ENCODE assay signal across 24 cellular contexts in the genomic region with DNA sequence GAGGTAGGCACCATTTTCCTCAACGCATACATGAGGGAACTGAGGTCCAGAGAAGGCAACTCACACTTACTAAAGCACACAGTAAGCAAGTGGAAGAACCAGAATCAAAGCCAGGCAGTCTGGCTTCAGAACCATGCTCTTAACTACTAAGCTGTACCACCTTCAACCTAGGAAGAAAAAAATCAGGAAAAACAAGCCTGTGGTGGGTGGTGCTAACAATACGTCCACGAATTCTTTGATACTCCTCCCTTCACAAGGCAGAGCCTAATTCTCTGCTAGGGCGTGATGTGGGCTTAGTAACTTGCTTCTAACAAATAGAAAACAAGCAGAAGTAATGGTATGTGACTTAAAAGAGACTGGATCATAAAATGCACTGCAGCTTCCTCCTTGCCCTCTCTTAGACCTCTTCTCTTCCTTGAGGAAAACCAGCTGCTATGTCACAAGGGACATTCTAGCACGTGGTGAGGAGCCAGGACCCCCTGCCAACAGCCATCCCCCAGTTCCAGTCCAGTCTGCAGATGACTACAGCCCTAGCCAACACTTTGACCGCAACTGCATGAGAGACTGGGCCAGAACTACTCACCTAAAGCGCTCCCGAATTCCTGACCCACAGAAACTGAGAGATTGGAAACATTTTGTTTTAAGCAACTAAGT. TPM values are rescaled to one million over a fixed set of nuclear protein-coding genes. Genes with fewer than 3 reads are reported as not detected.
A peak's percentile ranks its signal among the peaks of the same experiment; 100 is the strongest.
DNase-seq lines count a peak whose midpoint lies in the region; ATAC-seq and TF ChIP-seq lines count a peak whose summit lies in the region.
"Had no signal": no experiment of that assay in that cellular context is flagged by ENCODE, and none has a peak within 500 bp of the region (broad histone marks: within the 10 kb centered on the region; RNA-seq: fewer than 3 reads in every experiment).

No MANE protein-coding gene starts in this region.

- no peak for TF ChIP-seq POLR2A in esophagus squamous epithelium (IDR thresholded peaks at IDR 0.05)
- no peak for TF ChIP-seq POLR2A in testis (IDR thresholded peaks at IDR 0.05)

- DNase-seq in choroid plexus epithelial cell (ENCODE audit: low read depth) (peak; percentile 57), esophagus squamous epithelium (lab: John Stamatoyannopoulos, UW) (no peak), left lung (peak in 1 of 2 donors; percentile 34), testis (peak; percentile 43), NCI-H524 (lab: John Stamatoyannopoulos, UW) (no peak)
- DNase-seq: activated CD4-positive, alpha-beta memory T cell treated with anti-CD3 and anti-CD28 coated beads, Interleukin-2, amount 10 ng/mL, durations not matched to agents 7 days and 5 days; activated effector memory CD4-positive, alpha-beta T cell treated with Interleukin-2 at 50 U/mL for 16 hours; CD8-positive, alpha-beta memory T cell; DMS153; effector CD4-positive, alpha-beta T cell; Karpas-422; mesenchymal stem cell; NCI-H1436; NCI-H446; NCI-H774; pancreas; stimulated activated CD4-positive, alpha-beta T cell treated with anti-CD3 and anti-CD28 coated beads, Interleukin-4, amount 100 ng/mL, for 4 hours had no signal

- TF ChIP-seq CTCF in choroid plexus epithelial cell (conservative IDR thresholded peaks at IDR 0.05; ENCODE audit: low read depth, low read length) (no peak), esophagus squamous epithelium (IDR thresholded peaks at IDR 0.05) (no peak), left lung (IDR thresholded peaks at IDR 0.05) (no peak), testis (IDR thresholded peaks at IDR 0.05) (no peak)

- peak overlapping the region in 3 of 4 donors; percentile 43 to 72 (median 56) for H3K27ac ChIP-seq in esophagus squamous epithelium
- no peak overlapping the region for H3K27ac ChIP-seq in left lung
- H3K27ac ChIP-seq in testis = no peak overlapping the region
- H3K27ac ChIP-seq: breast epithelium, hepatocyte, HL-60, pancreas, tibial nerve had no signal

- H3K4me3 ChIP-seq in choroid plexus epithelial cell (ENCODE audit: low read depth, low read length) (no peak overlapping the region), esophagus squamous epithelium (no peak overlapping the region), left lung (no peak overlapping the region), testis (no peak overlapping the region)
- H3K4me3 ChIP-seq: breast epithelium, hepatocyte, pancreas, tibial nerve had no signal

- peaks cover 0 to 5% (median 2%) of the 10 kb centered on the region in 3 donors for H3K9me3 ChIP-seq in esophagus squamous epithelium
- peaks cover 0 to 6% of the 10 kb centered on the region in 2 donors for H3K9me3 ChIP-seq in left lung
- no peaks in the 10 kb centered on the region for H3K9me3 ChIP-seq in testis
- H3K9me3 ChIP-seq: pancreas had no signal

- H3K27me3 ChIP-seq in esophagus squamous epithelium (no peaks in the 10 kb centered on the region), left lung (no peaks in the 10 kb centered on the region), testis (no peaks in the 10 kb centered on the region)
- H3K27me3 ChIP-seq: breast epithelium, hepatocyte, pancreas, tibial nerve had no signal

- ATAC-seq in left lung (peak; percentile 40), GM19395 (IDR thresholded peaks at IDR 0.05; ENCODE audit: unreplicated experiment) (no peak), GM19455 (IDR thresholded peaks at IDR 0.05; ENCODE audit: unreplicated experiment) (no peak), HG03196 (IDR thresholded peaks at IDR 0.05; ENCODE audit: unreplicated experiment) (no peak)

- H3K36me3 ChIP-seq in esophagus squamous epithelium (peaks cover 0 to 22% (median 8%) of the 10 kb centered on the region in 3 donors), left lung (peaks cover 0 to 25% of the 10 kb centered on the region in 2 donors), testis (ENCODE audit: low read depth, missing control alignments) (no peaks in the 10 kb centered on the region)
- H3K36me3 ChIP-seq: breast epithelium, pancreas had no signal

- peaks cover 0 to 27% (median 0%) of the 10 kb centered on the region in 3 donors for H3K4me1 ChIP-seq in esophagus squamous epithelium
- H3K4me1 ChIP-seq in left lung = no peaks in the 10 kb centered on the region
- H3K4me1 ChIP-seq in testis = peaks cover 7% of the 10 kb centered on the region
- H3K4me1 ChIP-seq: breast epithelium, pancreas had no signal

- whole genome bisulfite sequencing in esophagus squamous epithelium, 2 donors = 67% methylated on average over 8 of the region's 8 CpGs
- 67 to 70% methylated on average over 8 of the region's 8 CpGs for WGBS in testis, 2 donors

- intact Hi-C loops in esophagus squamous epithelium (cut with DNase I) = no loop called here
- intact Hi-C loops in left lung (cut with DNase I) = no loop called here
- intact Hi-C loops in testis (cut with DNase I; ENCODE audit: low total_unique reads) = no loop called here

RNA-seq across cellular contexts. Expression of a gene that starts 36.8 kb away (rescaled TPM):
- total RNA-seq in esophagus squamous epithelium = 10 to 100 TPM; 28.4 to 46.6 (median 34.9) TPM
- total RNA-seq in left lung = 10 to 100 TPM; 59.8 to 60.9 TPM
- total RNA-seq in testis = 10 to 100 TPM; 55.9 to 79.7 TPM
- 34.8 TPM for polyA plus RNA-seq in testis (ENCODE audit: insufficient read depth, low read depth, low replicate concordance)

Comparison
In these comparisons a context has a peak if more than half of its experiments do, and no peak if none do; other contexts are left out.
1. DNase-seq: peak in choroid plexus epithelial cell (single experiment) and testis (single experiment); none in esophagus squamous epithelium (single experiment) and NCI-H524 (0 of 2).
2. H3K27ac ChIP-seq: peak in esophagus squamous epithelium (3 of 4); none in left lung (0 of 2) and testis (0 of 2).